ENCODE assay signal across 1 cellular context in genomic region chr9:134376386-134377142, GRCh38.
A peak's percentile ranks its signal among the peaks of the same experiment; 100 is the strongest.
TF ChIP-seq lines count a peak whose summit lies in the region.

No MANE protein-coding gene starts in this region.

TF ChIP-seq in HepG2, 621 proteins besides CTCF, POLR2A, EP300 and RAD21 (continued from another document and continues in another):
- TF ChIP-seq PAXIP1 (CRISPR knock-in tag; conservative IDR thresholded peaks at IDR 0.05) (0 out of 2 replicates have a peak, but pooled peaks have one; percentile 46), RERE (CRISPR knock-in tag; IDR thresholded peaks at IDR 0.05; ENCODE audit: low read depth) (no peak), ZFP37 (CRISPR knock-in tag; IDR thresholded peaks at IDR 0.05; ENCODE audit: borderline replicate concordance) (no peak), ARID5B (CRISPR knock-in tag; IDR thresholded peaks at IDR 0.05) (0 out of 2 replicates have a peak, but pooled peaks have one; percentile 16), ZNF556 (CRISPR knock-in tag; IDR thresholded peaks at IDR 0.05; ENCODE audit: borderline replicate concordance) (no peak), ZNF883 (CRISPR knock-in tag; IDR thresholded peaks at IDR 0.05; ENCODE audit: not compliant biosample characterization) (no peak), SOX6 (IDR thresholded peaks at IDR 0.05) (no peak), SOX6 (CRISPR knock-in tag; IDR thresholded peaks at IDR 0.05) (peak; percentile 60), ZBTB38 (CRISPR knock-in tag; IDR thresholded peaks at IDR 0.05) (peak; percentile 74), ZNF574 (CRISPR knock-in tag; IDR thresholded peaks at IDR 0.05) (peak; percentile 39; the same call in 1 of the 2 replicates), MIER2 (CRISPR knock-in tag; IDR thresholded peaks at IDR 0.05) (no peak), ZFP91 (CRISPR knock-in tag; IDR thresholded peaks at IDR 0.05; ENCODE audit: borderline replicate concordance) (peak; percentile 45; the same call in 1 of the 2 replicates), NFKBIZ (CRISPR knock-in tag; IDR thresholded peaks at IDR 0.05) (no peak), ZNF276 (CRISPR knock-in tag; IDR thresholded peaks at IDR 0.05; ENCODE audit: low read depth) (no peak), ZNF766 (CRISPR knock-in tag; IDR thresholded peaks at IDR 0.05; ENCODE audit: borderline replicate concordance) (no peak), HDAC6 (IDR thresholded peaks at IDR 0.05; ENCODE audit: low read depth, low read length) (no peak), ZNF329 (CRISPR knock-in tag; IDR thresholded peaks at IDR 0.05; ENCODE audit: low read depth) (no peak), NFE2 (CRISPR knock-in tag; IDR thresholded peaks at IDR 0.05) (no peak), ZNF3 (CRISPR knock-in tag; IDR thresholded peaks at IDR 0.05) (no peak), FUBP1 (CRISPR knock-in tag; IDR thresholded peaks at IDR 0.05; ENCODE audit: borderline replicate concordance) (0 out of 2 replicates have a peak, but pooled peaks have one; percentile 35), ELK4 (CRISPR knock-in tag; IDR thresholded peaks at IDR 0.05; ENCODE audit: borderline replicate concordance) (no peak), ZSCAN25 (CRISPR knock-in tag; IDR thresholded peaks at IDR 0.05) (0 out of 2 replicates have a peak, but pooled peaks have one; percentile 53), RNF219 (CRISPR knock-in tag; IDR thresholded peaks at IDR 0.05) (no peak)
